ENCODE assay signal across 1 cellular context in the genomic region with DNA sequence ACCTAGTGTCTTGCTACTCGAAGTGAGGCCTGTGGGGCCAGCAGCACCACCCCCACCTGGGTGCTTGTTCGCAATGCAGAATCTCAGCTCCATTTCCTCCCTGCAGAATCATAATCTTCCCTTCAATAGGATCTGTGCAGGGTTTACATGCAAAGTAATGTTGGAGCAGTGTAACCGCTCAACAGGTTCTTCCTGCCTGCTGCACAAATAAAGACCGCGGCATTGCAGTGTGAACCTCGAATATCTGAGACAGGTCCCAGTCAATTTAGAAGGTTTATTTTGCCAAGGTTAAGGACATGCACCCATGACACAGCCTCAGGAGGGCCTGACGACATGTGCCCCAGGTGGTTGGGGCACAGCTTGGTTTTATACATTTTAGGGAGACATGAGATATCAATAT.
TF ChIP-seq lines count a peak whose summit lies in the region.

No MANE protein-coding gene starts in this region.

TF ChIP-seq in GM23338, 12 proteins besides CTCF, POLR2A, EP300 and RAD21 (continued from another document):
- TF ChIP-seq, protein P1, sequence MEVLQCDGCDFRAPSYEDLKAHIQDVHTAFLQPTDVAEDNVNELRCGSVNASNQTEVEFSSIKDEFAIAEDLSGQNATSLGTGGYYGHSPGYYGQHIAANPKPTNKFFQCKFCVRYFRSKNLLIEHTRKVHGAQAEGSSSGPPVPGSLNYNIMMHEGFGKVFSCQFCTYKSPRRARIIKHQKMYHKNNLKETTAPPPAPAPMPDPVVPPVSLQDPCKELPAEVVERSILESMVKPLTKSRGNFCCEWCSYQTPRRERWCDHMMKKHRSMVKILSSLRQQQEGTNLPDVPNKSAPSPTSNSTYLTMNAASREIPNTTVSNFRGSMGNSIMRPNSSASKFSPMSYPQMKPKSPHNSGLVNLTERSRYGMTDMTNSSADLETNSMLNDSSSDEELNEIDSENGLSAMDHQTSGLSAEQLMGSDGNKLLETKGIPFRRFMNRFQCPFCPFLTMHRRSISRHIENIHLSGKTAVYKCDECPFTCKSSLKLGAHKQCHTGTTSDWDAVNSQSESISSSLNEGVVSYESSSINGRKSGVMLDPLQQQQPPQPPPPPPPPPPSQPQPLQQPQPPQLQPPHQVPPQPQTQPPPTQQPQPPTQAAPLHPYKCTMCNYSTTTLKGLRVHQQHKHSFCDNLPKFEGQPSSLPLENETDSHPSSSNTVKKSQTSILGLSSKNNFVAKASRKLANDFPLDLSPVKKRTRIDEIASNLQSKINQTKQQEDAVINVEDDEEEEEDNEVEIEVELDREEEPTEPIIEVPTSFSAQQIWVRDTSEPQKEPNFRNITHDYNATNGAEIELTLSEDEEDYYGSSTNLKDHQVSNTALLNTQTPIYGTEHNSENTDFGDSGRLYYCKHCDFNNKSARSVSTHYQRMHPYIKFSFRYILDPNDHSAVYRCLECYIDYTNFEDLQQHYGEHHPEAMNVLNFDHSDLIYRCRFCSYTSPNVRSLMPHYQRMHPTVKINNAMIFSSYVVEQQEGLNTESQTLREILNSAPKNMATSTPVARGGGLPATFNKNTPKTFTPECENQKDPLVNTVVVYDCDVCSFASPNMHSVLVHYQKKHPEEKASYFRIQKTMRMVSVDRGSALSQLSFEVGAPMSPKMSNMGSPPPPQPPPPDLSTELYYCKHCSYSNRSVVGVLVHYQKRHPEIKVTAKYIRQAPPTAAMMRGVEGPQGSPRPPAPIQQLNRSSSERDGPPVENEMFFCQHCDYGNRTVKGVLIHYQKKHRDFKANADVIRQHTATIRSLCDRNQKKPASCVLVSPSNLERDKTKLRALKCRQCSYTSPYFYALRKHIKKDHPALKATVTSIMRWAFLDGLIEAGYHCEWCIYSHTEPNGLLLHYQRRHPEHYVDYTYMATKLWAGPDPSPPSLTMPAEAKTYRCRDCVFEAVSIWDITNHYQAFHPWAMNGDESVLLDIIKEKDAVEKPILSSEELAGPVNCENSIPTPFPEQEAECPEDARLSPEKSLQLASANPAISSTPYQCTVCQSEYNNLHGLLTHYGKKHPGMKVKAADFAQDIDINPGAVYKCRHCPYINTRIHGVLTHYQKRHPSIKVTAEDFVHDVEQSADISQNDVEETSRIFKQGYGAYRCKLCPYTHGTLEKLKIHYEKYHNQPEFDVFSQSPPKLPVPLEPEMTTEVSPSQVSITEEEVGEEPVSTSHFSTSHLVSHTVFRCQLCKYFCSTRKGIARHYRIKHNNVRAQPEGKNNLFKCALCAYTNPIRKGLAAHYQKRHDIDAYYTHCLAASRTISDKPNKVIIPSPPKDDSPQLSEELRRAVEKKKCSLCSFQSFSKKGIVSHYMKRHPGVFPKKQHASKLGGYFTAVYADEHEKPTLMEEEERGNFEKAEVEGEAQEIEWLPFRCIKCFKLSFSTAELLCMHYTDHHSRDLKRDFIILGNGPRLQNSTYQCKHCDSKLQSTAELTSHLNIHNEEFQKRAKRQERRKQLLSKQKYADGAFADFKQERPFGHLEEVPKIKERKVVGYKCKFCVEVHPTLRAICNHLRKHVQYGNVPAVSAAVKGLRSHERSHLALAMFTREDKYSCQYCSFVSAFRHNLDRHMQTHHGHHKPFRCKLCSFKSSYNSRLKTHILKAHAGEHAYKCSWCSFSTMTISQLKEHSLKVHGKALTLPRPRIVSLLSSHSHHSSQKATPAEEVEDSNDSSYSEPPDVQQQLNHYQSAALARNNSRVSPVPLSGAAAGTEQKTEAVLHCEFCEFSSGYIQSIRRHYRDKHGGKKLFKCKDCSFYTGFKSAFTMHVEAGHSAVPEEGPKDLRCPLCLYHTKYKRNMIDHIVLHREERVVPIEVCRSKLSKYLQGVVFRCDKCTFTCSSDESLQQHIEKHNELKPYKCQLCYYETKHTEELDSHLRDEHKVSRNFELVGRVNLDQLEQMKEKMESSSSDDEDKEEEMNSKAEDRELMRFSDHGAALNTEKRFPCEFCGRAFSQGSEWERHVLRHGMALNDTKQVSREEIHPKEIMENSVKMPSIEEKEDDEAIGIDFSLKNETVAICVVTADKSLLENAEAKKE (CRISPR knock-in tag; IDR thresholded peaks at IDR 0.05): no peak
- TF ChIP-seq JUNB (IDR thresholded peaks at IDR 0.05; ENCODE audit: unreplicated experiment) (no peak), ZNF114 (CRISPR knock-in tag; IDR thresholded peaks at IDR 0.05) (no peak), ZNF331 (CRISPR knock-in tag; IDR thresholded peaks at IDR 0.05; ENCODE audit: low read depth) (no peak), POLR2AphosphoS5 (IDR thresholded peaks at IDR 0.05; ENCODE audit: low read depth) (peak; percentile 26; the same call in 1 of the 2 replicates)
